Comparison of ENCODE assay signal across 23 cellular contexts in the genomic region with DNA sequence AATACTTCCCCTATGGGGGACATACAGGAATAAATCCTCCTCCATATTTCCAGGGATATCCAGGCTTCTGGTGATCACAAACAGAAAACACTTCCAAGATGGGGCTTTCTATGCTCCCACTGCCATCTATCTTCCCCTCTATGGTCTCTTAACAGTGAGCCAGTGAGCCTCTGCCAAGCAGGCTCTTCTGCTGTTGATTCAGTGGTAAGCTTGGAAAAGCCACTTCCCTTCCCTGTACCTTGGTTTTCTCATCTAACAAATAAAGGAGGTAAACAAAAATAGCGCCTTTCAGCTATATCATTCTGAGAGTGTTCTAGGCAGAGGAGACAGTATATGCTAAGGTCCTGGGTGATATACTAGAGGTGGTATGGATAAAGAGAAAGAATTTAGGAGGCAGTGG.
"Had no signal": no experiment of that assay in that cellular context is flagged by ENCODE, and none has a peak within 500 bp of the region (broad histone marks: within the 10 kb centered on the region; RNA-seq: fewer than 3 reads in every experiment).

No MANE protein-coding gene starts in this region.

- ATAC-seq: T-cell had no signal

- H3K9ac ChIP-seq: SK-N-SH had no signal

- DNase-seq: IMR-90, Karpas-422, KG1, MG63, NCI-H1092, NCI-H1105 treated with DMSO at 0.1 percent for 48 hours, NCI-H1417 treated with DMSO at 0.1 percent for 48 hours, NCI-H146, NCI-H1694 treated with DMSO at 0.1 percent for 48 hours, NCI-H1930, NCI-H2171 treated with DMSO at 0.1 percent for 48 hours, NCI-H345, NCI-H446 treated with DMSO at 0.1 percent for 48 hours, NCI-H510A treated with DMSO at 0.1 percent for 48 hours, NCI-H526, NCI-H82, Right ventricle myocardium superior, RPMI8226, SIG-M5, SK-N-SH, SW 1271, T-cell had no signal

- H3K4me1 ChIP-seq: SJSA1 had no signal

- H3K9me2 ChIP-seq: SK-N-SH had no signal

- H3K4me2 ChIP-seq: SK-N-SH had no signal

- H3K27me3 ChIP-seq: MG63, SJSA1 had no signal

- H3K4me3 ChIP-seq: MG63, SJSA1 had no signal

- H3K9me3 ChIP-seq: MG63, SJSA1, SK-N-SH had no signal

- H3K27ac ChIP-seq: SJSA1 had no signal

- H3K36me3 ChIP-seq: MG63, SJSA1 had no signal
